ENCODE assay signal across 22 cellular contexts in the genomic region with DNA sequence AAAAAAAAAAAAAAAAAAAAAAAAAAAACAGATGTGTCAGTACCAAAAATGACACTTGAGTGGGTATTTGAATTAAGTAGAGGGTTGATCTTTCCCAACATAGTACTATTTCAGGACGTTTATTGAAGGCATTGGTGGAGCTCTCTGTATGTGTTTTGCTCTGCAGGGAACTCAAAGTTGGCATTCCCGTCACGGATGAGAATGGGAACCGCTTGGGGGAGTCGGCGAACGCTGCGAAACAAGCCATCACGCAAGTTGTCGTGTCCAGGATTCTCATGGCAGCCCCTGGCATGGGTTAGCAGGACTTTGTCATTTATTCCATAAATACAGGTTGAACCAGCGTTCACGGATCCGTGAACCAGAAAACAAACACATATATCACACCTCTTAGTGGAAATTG. TPM values are rescaled to one million over a fixed set of nuclear protein-coding genes. Genes with fewer than 3 reads are reported as not detected.
DNase-seq lines count a peak whose midpoint lies in the region; ATAC-seq and TF ChIP-seq lines count a peak whose summit lies in the region.
"Had no signal": no experiment of that assay in that cellular context is flagged by ENCODE, and none has a peak within 500 bp of the region (broad histone marks: within the 10 kb centered on the region; RNA-seq: fewer than 3 reads in every experiment).

No MANE protein-coding gene starts in this region.

- in situ Hi-C loops in GM13977 (cut with MboI; ENCODE audit: low pct_unique_long_range_greater_than_20kb, low sequenced_read_pairs, unreplicated experiment) = no loop called here

- H3K4me3 ChIP-seq in Caco-2 (ENCODE audit: low read depth, low read length) = no peak overlapping the region
- H3K4me3 ChIP-seq in CD4-positive, alpha-beta memory T cell (ENCODE audit: low read length in 2 of 2) = no peak overlapping the region
- H3K4me3 ChIP-seq: A549 had no signal

- intact Hi-C loops in Caco-2 (cut with micrococcal nuclease; ENCODE audit: unreplicated experiment) = no loop called here
- intact Hi-C loops in activated T-helper 2 cell treated with anti-CD3 and anti-CD28 coated beads, Interferon-gamma antibody, Interleukin-2, Interleukin-4, amounts not matched to agents 10 μg/mL and 5 μg/mL and 100 μg/mL, durations not matched to agents 14 hours and 24 hours and 36 hours (cut with micrococcal nuclease) = no loop called here
- intact Hi-C loops in CD4-positive, alpha-beta memory T cell (cut with micrococcal nuclease) = no loop called here

- no peaks in the 10 kb centered on the region for H3K27me3 ChIP-seq in Caco-2 (replicated peaks; ENCODE audit: control insufficient read depth, insufficient read depth, low read length)
- no peaks in the 10 kb centered on the region for H3K27me3 ChIP-seq in CD4-positive, alpha-beta memory T cell (ENCODE audit: insufficient read depth, low read length)

- H3K9me3 Mint-ChIP-seq in activated T-cell treated with anti-CD3 and anti-CD28 coated beads, Interleukin-2, amount 50 U/mL, for 24 hours = peaks cover 1% of the 10 kb centered on the region
- H3K9me3 Mint-ChIP-seq in activated T-cell treated with anti-CD3 and anti-CD28 coated beads, Interleukin-2, amount 50 U/mL, for 4 hours = peaks cover 3% of the 10 kb centered on the region
- no peaks in the 10 kb centered on the region for H3K9me3 Mint-ChIP-seq in Caco-2 (ENCODE audit: unreplicated experiment)
- peaks cover 2% of the 10 kb centered on the region for H3K9me3 Mint-ChIP-seq in activated T-helper 2 cell treated with anti-CD3 and anti-CD28 coated beads, Interferon-gamma antibody, Interleukin-2, Interleukin-4, amounts not matched to agents 10 μg/mL and 5 μg/mL and 100 μg/mL, durations not matched to agents 14 hours and 24 hours and 36 hours
- H3K9me3 Mint-ChIP-seq in endothelial cell (ENCODE audit: unreplicated experiment) = no peaks in the 10 kb centered on the region
- peaks cover 0 to 2% (median 1%) of the 10 kb centered on the region in 8 donors for H3K9me3 Mint-ChIP-seq in CD4-positive, alpha-beta memory T cell

- peaks cover 1% of the 10 kb centered on the region; the same call in 1 of the 2 replicates for H3K36me3 ChIP-seq in Caco-2 (ENCODE audit: control insufficient read depth, insufficient read depth, low read length)
- peaks cover 49% of the 10 kb centered on the region for H3K36me3 ChIP-seq in CD4-positive, alpha-beta memory T cell (ENCODE audit: insufficient read depth, low read length)

- DNase-seq in activated T-cell treated with anti-CD3 and anti-CD28 coated beads, Interleukin-2, amount 50 U/mL, for 24 hours = no peak
- DNase-seq in activated T-cell treated with anti-CD3 and anti-CD28 coated beads, Interleukin-2, amount 50 U/mL, for 4 hours = no peak
- no peak for DNase-seq in Caco-2
- DNase-seq in activated T-helper 2 cell treated with anti-CD3 and anti-CD28 coated beads, Interferon-gamma antibody, Interleukin-2, Interleukin-4, amounts not matched to agents 10 μg/mL and 5 μg/mL and 100 μg/mL, durations not matched to agents 14 hours and 24 hours and 36 hours (ENCODE audit: low spot score) = no peak
- no peak for DNase-seq in endothelial cell (ENCODE audit: low spot score)
- no peak for DNase-seq in GM13977 (ENCODE audit: low spot score)
- DNase-seq in CD4-positive, alpha-beta memory T cell = no peak
- DNase-seq in activated CD8-positive, alpha-beta memory T cell treated with anti-CD3 and anti-CD28 coated beads, Interleukin-2, amount 50 U/mL, for 4 hours = no peak
- DNase-seq: COR-L47; DMS 273 treated with DMSO at 0.1 percent for 48 hours; DMS79 treated with DMSO at 0.1 percent for 48 hours; KG1; NCI-H1092; NCI-H1436 treated with DMSO at 0.1 percent for 48 hours; NCI-H2029 treated with DMSO at 0.1 percent for 48 hours; NCI-H345; NCI-H524; NCI-H774; NK-92 treated with Interleukin-12 subunit alpha and Interleukin-12 subunit beta, amount 100 ng/mL, for 24 hours had no signal

- POLR2A ChIA-PET in Caco-2 (lab: Charles Lee) = no interaction called here
- POLR2A ChIA-PET in CD4-positive, alpha-beta memory T cell (lab: Charles Lee; ENCODE audit: partially characterized antibody) = interaction anchor here (0.6 kb wide), 2 partner anchors 13 to 36 kb away, joined by 3 read pairs; no protein-coding TSS in a partner anchor

- no peak overlapping the region for H3K27ac ChIP-seq in CD4-positive, alpha-beta memory T cell (ENCODE audit: low read depth, low read length)
- H3K27ac ChIP-seq: A549 had no signal

- H3K4me3 Mint-ChIP-seq in activated T-cell treated with anti-CD3 and anti-CD28 coated beads, Interleukin-2, amount 50 U/mL, for 24 hours = no peak overlapping the region
- no peak overlapping the region for H3K4me3 Mint-ChIP-seq in activated T-cell treated with anti-CD3 and anti-CD28 coated beads, Interleukin-2, amount 50 U/mL, for 4 hours
- H3K4me3 Mint-ChIP-seq in Caco-2 (ENCODE audit: unreplicated experiment) = no peak overlapping the region
- no peak overlapping the region for H3K4me3 Mint-ChIP-seq in activated T-helper 2 cell treated with anti-CD3 and anti-CD28 coated beads, Interferon-gamma antibody, Interleukin-2, Interleukin-4, amounts not matched to agents 10 μg/mL and 5 μg/mL and 100 μg/mL, durations not matched to agents 14 hours and 24 hours and 36 hours (ENCODE audit: low read depth)
- peak overlapping the region; percentile 45 for H3K4me3 Mint-ChIP-seq in endothelial cell (ENCODE audit: unreplicated experiment)
- H3K4me3 Mint-ChIP-seq in CD4-positive, alpha-beta memory T cell = no peak overlapping the region
- H3K4me3 Mint-ChIP-seq: B cell had no signal

- CTCF ChIA-PET in Caco-2 (lab: Charles Lee) = no interaction called here
- CTCF ChIA-PET in CD4-positive, alpha-beta memory T cell (lab: Charles Lee; ENCODE audit: partially characterized antibody) = interaction anchor here (1.0 kb wide), 1 partner anchor 11 kb away, joined by 3 read pairs; no protein-coding TSS in a partner anchor

- H3K9me3 ChIP-seq in Caco-2 = no peaks in the 10 kb centered on the region
- no peaks in the 10 kb centered on the region for H3K9me3 ChIP-seq in CD4-positive, alpha-beta memory T cell (ENCODE audit: control insufficient read depth in 1 of 2, low read length in 2 of 2)
- H3K9me3 ChIP-seq: A549 had no signal

- no TSS peak for BruUV-seq in Caco-2 (replicated peaks; lab: Mats Ljungman, UMichigan)

- H3K27ac Mint-ChIP-seq in activated T-cell treated with anti-CD3 and anti-CD28 coated beads, Interleukin-2, amount 50 U/mL, for 24 hours = peak overlapping the region; percentile 99
- H3K27ac Mint-ChIP-seq in Caco-2 (ENCODE audit: unreplicated experiment) = peak overlapping the region; percentile 35
- H3K27ac Mint-ChIP-seq in activated T-helper 2 cell treated with anti-CD3 and anti-CD28 coated beads, Interferon-gamma antibody, Interleukin-2, Interleukin-4, amounts not matched to agents 10 μg/mL and 5 μg/mL and 100 μg/mL, durations not matched to agents 14 hours and 24 hours and 36 hours = peak overlapping the region; percentile 30
- H3K27ac Mint-ChIP-seq in endothelial cell (ENCODE audit: unreplicated experiment) = no peak overlapping the region
- H3K27ac Mint-ChIP-seq in CD4-positive, alpha-beta memory T cell = peak overlapping the region in 2 of 7 donors; percentile 53 to 77
- H3K27ac Mint-ChIP-seq: B cell had no signal

- no peak for ATAC-seq in activated T-cell treated with anti-CD3 and anti-CD28 coated beads, Interleukin-2, amount 50 U/mL, for 4 hours
- ATAC-seq: A549, Panc1 had no signal

- H3K4me1 Mint-ChIP-seq in activated T-cell treated with anti-CD3 and anti-CD28 coated beads, Interleukin-2, amount 50 U/mL, for 24 hours (ENCODE audit: low read depth) = peaks cover 71% of the 10 kb centered on the region
- H3K4me1 Mint-ChIP-seq in activated T-cell treated with anti-CD3 and anti-CD28 coated beads, Interleukin-2, amount 50 U/mL, for 4 hours (ENCODE audit: low read depth) = peaks cover 42% of the 10 kb centered on the region
- H3K4me1 Mint-ChIP-seq in Caco-2 (ENCODE audit: low read depth, unreplicated experiment) (peaks cover 8% of the 10 kb centered on the region), endothelial cell (ENCODE audit: unreplicated experiment) (no peaks in the 10 kb centered on the region)
- peaks cover 39% of the 10 kb centered on the region for H3K4me1 Mint-ChIP-seq in activated T-helper 2 cell treated with anti-CD3 and anti-CD28 coated beads, Interferon-gamma antibody, Interleukin-2, Interleukin-4, amounts not matched to agents 10 μg/mL and 5 μg/mL and 100 μg/mL, durations not matched to agents 14 hours and 24 hours and 36 hours (ENCODE audit: low read depth)
- peaks cover 27 to 53% (median 36%) of the 10 kb centered on the region in 4 donors for H3K4me1 Mint-ChIP-seq in CD4-positive, alpha-beta memory T cell
- H3K4me1 Mint-ChIP-seq: B cell had no signal

- no peaks in the 10 kb centered on the region for H3K27me3 Mint-ChIP-seq in activated T-cell treated with anti-CD3 and anti-CD28 coated beads, Interleukin-2, amount 50 U/mL, for 24 hours
- no peaks in the 10 kb centered on the region for H3K27me3 Mint-ChIP-seq in activated T-cell treated with anti-CD3 and anti-CD28 coated beads, Interleukin-2, amount 50 U/mL, for 4 hours (ENCODE audit: low read depth)
- H3K27me3 Mint-ChIP-seq in Caco-2 (ENCODE audit: insufficient read depth, unreplicated experiment) (no peaks in the 10 kb centered on the region), endothelial cell (ENCODE audit: unreplicated experiment) (no peaks in the 10 kb centered on the region)
- no peaks in the 10 kb centered on the region for H3K27me3 Mint-ChIP-seq in activated T-helper 2 cell treated with anti-CD3 and anti-CD28 coated beads, Interferon-gamma antibody, Interleukin-2, Interleukin-4, amounts not matched to agents 10 μg/mL and 5 μg/mL and 100 μg/mL, durations not matched to agents 14 hours and 24 hours and 36 hours (ENCODE audit: low read depth)
- H3K27me3 Mint-ChIP-seq in CD4-positive, alpha-beta memory T cell = no peaks in the 10 kb centered on the region
- H3K27me3 Mint-ChIP-seq: B cell had no signal

- peaks cover 8% of the 10 kb centered on the region; the same call in 1 of the 2 replicates for H3K4me1 ChIP-seq in Caco-2
- peaks cover 30% of the 10 kb centered on the region for H3K4me1 ChIP-seq in CD4-positive, alpha-beta memory T cell (ENCODE audit: insufficient read depth, low read length)

- TF ChIP-seq CTCF in Caco-2 (IDR thresholded peaks at IDR 0.05; ENCODE audit: insufficient read depth in 1 of 2, low read depth in 1 of 2, low read length in 1 of 2, severe bottlenecking in 1 of 2, unreplicated experiment in 1 of 2) = no peak
- no peak for TF ChIP-seq CTCF in endothelial cell (IDR thresholded peaks at IDR 0.05; ENCODE audit: unreplicated experiment)
- TF ChIP-seq CTCF in GM13977 (IDR thresholded peaks at IDR 0.05; ENCODE audit: extremely low read depth, insufficient read depth, missing control alignments) = no peak

- peaks cover 100% of the 10 kb centered on the region for H3K36me3 Mint-ChIP-seq in activated T-cell treated with anti-CD3 and anti-CD28 coated beads, Interleukin-2, amount 50 U/mL, for 24 hours (ENCODE audit: low read depth)
- peaks cover 78% of the 10 kb centered on the region for H3K36me3 Mint-ChIP-seq in activated T-cell treated with anti-CD3 and anti-CD28 coated beads, Interleukin-2, amount 50 U/mL, for 4 hours (ENCODE audit: insufficient read depth)
- peaks cover 87% of the 10 kb centered on the region for H3K36me3 Mint-ChIP-seq in Caco-2 (ENCODE audit: insufficient read depth, unreplicated experiment)
- H3K36me3 Mint-ChIP-seq in activated T-helper 2 cell treated with anti-CD3 and anti-CD28 coated beads, Interferon-gamma antibody, Interleukin-2, Interleukin-4, amounts not matched to agents 10 μg/mL and 5 μg/mL and 100 μg/mL, durations not matched to agents 14 hours and 24 hours and 36 hours (ENCODE audit: low read depth) = peaks cover 96% of the 10 kb centered on the region
- H3K36me3 Mint-ChIP-seq in endothelial cell (ENCODE audit: low read depth, unreplicated experiment) = peaks cover 43% of the 10 kb centered on the region
- H3K36me3 Mint-ChIP-seq in CD4-positive, alpha-beta memory T cell = peaks cover 72 to 84% of the 10 kb centered on the region in 2 donors

RNA-seq across cellular contexts. Expression of a gene that starts 34.9 kb away (rescaled TPM):
- total RNA-seq in activated T-cell treated with anti-CD3 and anti-CD28 coated beads, Interleukin-2, amount 50 U/mL, for 4 hours = 100 to 1,000 TPM; 345 to 411 (median 373) TPM
- total RNA-seq in Caco-2 (2022) (102 and 104 TPM in 2 replicates), endothelial cell (ENCODE audit: unreplicated experiment) (53.9 TPM)
- total RNA-seq in activated T-helper 2 cell treated with anti-CD3 and anti-CD28 coated beads, Interferon-gamma antibody, Interleukin-2, Interleukin-4, amounts not matched to agents 10 μg/mL and 5 μg/mL and 100 μg/mL, durations not matched to agents 14 hours and 24 hours and 36 hours = 318 and 326 TPM in 2 replicates
- 100 to 1,000 TPM in 1 of 2 experiments, 10 to 100 TPM in 1; 99.2 to 111 TPM for total RNA-seq in CD4-positive, alpha-beta memory T cell
- polyA plus RNA-seq in CD4-positive, alpha-beta memory T cell = 10 to 100 TPM; 75.9 to 83.9 TPM
